8 cellular contexts compared by ENCODE assay signal in genomic region chr13:39039033-39039432, GRCh38. TPM values are rescaled to one million over a fixed set of nuclear protein-coding genes. Genes with fewer than 3 reads are reported as not detected.
DNase-seq lines count a peak whose midpoint lies in the region; ATAC-seq and TF ChIP-seq lines count a peak whose summit lies in the region.

No MANE protein-coding gene starts in this region.

- H3K79me2 ChIP-seq in neural progenitor cell (ENCODE audit: low read depth), result peaks cover 61% of the 10 kb centered on the region

- H3K27ac Mint-ChIP-seq in CD8-positive, alpha-beta T cell, result peak overlapping the region; percentile 99
- H3K27ac Mint-ChIP-seq in neural progenitor cell, result no peak overlapping the region

- H3K4me1 Mint-ChIP-seq in CD8-positive, alpha-beta T cell (ENCODE audit: low read depth), result peaks cover 54% of the 10 kb centered on the region
- H3K4me1 Mint-ChIP-seq in neural progenitor cell, result peaks cover 37% of the 10 kb centered on the region

- H3K9me3 Mint-ChIP-seq in CD8-positive, alpha-beta T cell, result no peaks in the 10 kb centered on the region
- no peaks in the 10 kb centered on the region for H3K9me3 Mint-ChIP-seq in neural progenitor cell

- H3K4me3 Mint-ChIP-seq in CD8-positive, alpha-beta T cell, result peak overlapping the region; percentile 94
- H3K4me3 Mint-ChIP-seq in neural progenitor cell, result peak overlapping the region; percentile 93

- H3K9ac ChIP-seq in neural progenitor cell, result no peak overlapping the region

- peak overlapping the region; percentile 93 for H3K4me3 ChIP-seq in CD8-positive, alpha-beta T cell (ENCODE audit: low read depth, low read length)
- H3K4me3 ChIP-seq in NB4 (ENCODE audit: low read depth, low read length), result peak overlapping the region; percentile 97
- peak overlapping the region; percentile 89 for H3K4me3 ChIP-seq in coronary artery
- H3K4me3 ChIP-seq in neural progenitor cell, result peak overlapping the region; percentile 94

- no peaks in the 10 kb centered on the region for H3K36me3 ChIP-seq in CD8-positive, alpha-beta T cell (ENCODE audit: insufficient read depth, low read length)
- peaks cover 3% of the 10 kb centered on the region for H3K36me3 ChIP-seq in neural progenitor cell

- H2AFZ ChIP-seq in neural progenitor cell (replicated peaks), result no peak overlapping the region

- no peak overlapping the region for H3K27ac ChIP-seq in CD8-positive, alpha-beta T cell (ENCODE audit: low read depth, low read length)
- H3K27ac ChIP-seq in coronary artery (peak overlapping the region in 1 of 2 donors; percentile 78), neural progenitor cell (no peak overlapping the region)

- H4K20me1 ChIP-seq in neural progenitor cell (ENCODE audit: low read depth), result peaks cover 33% of the 10 kb centered on the region

- peaks cover 27% of the 10 kb centered on the region for H3K4me1 ChIP-seq in CD8-positive, alpha-beta T cell (ENCODE audit: insufficient read depth, low read length)
- H3K4me1 ChIP-seq in neural progenitor cell, result peaks cover 30% of the 10 kb centered on the region

- no peak for ATAC-seq in CD8-positive, alpha-beta T cell
- ATAC-seq in HG03469 (IDR thresholded peaks at IDR 0.05; ENCODE audit: unreplicated experiment), result no peak
- ATAC-seq in GM21360 (IDR thresholded peaks at IDR 0.05; ENCODE audit: unreplicated experiment), result no peak
- no peak for ATAC-seq in sciatic nerve

- no peaks in the 10 kb centered on the region for H3K27me3 Mint-ChIP-seq in CD8-positive, alpha-beta T cell (ENCODE audit: low read depth)
- peaks cover 5% of the 10 kb centered on the region for H3K27me3 Mint-ChIP-seq in neural progenitor cell (ENCODE audit: insufficient read depth, low read depth)

- no peak for TF ChIP-seq POLR2A in NB4 (IDR thresholded peaks at IDR 0.05; ENCODE audit: extremely low read depth, insufficient read length)

- no peaks in the 10 kb centered on the region for H3K9me3 ChIP-seq in CD8-positive, alpha-beta T cell (ENCODE audit: low read length)
- H3K9me3 ChIP-seq in neural progenitor cell (ENCODE audit: low read depth), result no peaks in the 10 kb centered on the region

- DNase-seq in CD8-positive, alpha-beta T cell, result no peak
- DNase-seq in NB4 (ENCODE audit: low read depth) (peak; percentile 64), coronary artery (ENCODE audit: low spot score) (no peak), neural progenitor cell (ENCODE audit: low spot score) (no peak), T-helper 9 cell (no peak), sciatic nerve (ENCODE audit: low spot score) (no peak)

- H3K4me2 ChIP-seq in neural progenitor cell, result peak overlapping the region; percentile 97

- intact Hi-C loops in CD8-positive, alpha-beta T cell (cut with DNase I, micrococcal nuclease), result loop anchor here (2.0 to 10.0 kb wide), 8 partner anchors 618 to 1982 kb away; partner anchors contain the start of genes SUPT20H (in 2 of the 2), COG6 (in 1 of the 2), FOXO1 (in 1 of the 2) and MRPS31 (in 1 of the 2)
- intact Hi-C loops in sciatic nerve (cut with DNase I), result no loop called here

- CTCF ChIA-PET in CD8-positive, alpha-beta T cell (lab: Charles Lee), result no interaction called here

- POLR2A ChIA-PET in CD8-positive, alpha-beta T cell (lab: Charles Lee), result interaction anchor here (2.8 to 2.9 kb wide), 2 partner anchors 9 to 12 kb away, joined by 11 to 15 read pairs; no protein-coding TSS in a partner anchor

- H3F3A ChIP-seq in neural progenitor cell (ENCODE audit: low read depth), result no peaks in the 10 kb centered on the region

- H3K36me3 Mint-ChIP-seq in CD8-positive, alpha-beta T cell, result peaks cover 32% of the 10 kb centered on the region
- peaks cover 2% of the 10 kb centered on the region for H3K36me3 Mint-ChIP-seq in neural progenitor cell

- TF ChIP-seq CTCF in CD8-positive, alpha-beta T cell (IDR thresholded peaks at IDR 0.05), result no peak
- TF ChIP-seq CTCF in NB4 (IDR thresholded peaks at IDR 0.05; ENCODE audit: low read depth, low read length) (no peak), coronary artery (IDR thresholded peaks at IDR 0.05) (no peak), neural progenitor cell (IDR thresholded peaks at IDR 0.05) (no peak)

- no peaks in the 10 kb centered on the region for H3K27me3 ChIP-seq in CD8-positive, alpha-beta T cell (ENCODE audit: insufficient read depth, low read length)
- no peaks in the 10 kb centered on the region for H3K27me3 ChIP-seq in neural progenitor cell

RNA-seq across cellular contexts. Expression of gene NHLRC3, which starts 0.8 kb away (rescaled TPM):
- total RNA-seq in CD8-positive, alpha-beta T cell, result 1 to 10 TPM; 8.2 to 9.3 TPM
- total RNA-seq in neural progenitor cell (ENCODE audit: low replicate concordance), result 29.0 and 42.5 TPM in 2 replicates
- total RNA-seq in sciatic nerve, result 26.0 TPM

RNA-seq across cellular contexts. Expression of gene PROSER1, which starts 1.1 kb away (rescaled TPM):
- 10 to 100 TPM; 51.8 to 52.4 TPM for total RNA-seq in CD8-positive, alpha-beta T cell
- total RNA-seq in neural progenitor cell (ENCODE audit: low replicate concordance), result 44.4 and 72.0 TPM in 2 replicates
- 19.3 TPM for total RNA-seq in sciatic nerve

RNA-seq across cellular contexts. Expression of gene STOML3, which starts 48.4 kb away (rescaled TPM):
- total RNA-seq in CD8-positive, alpha-beta T cell, result not detected
- total RNA-seq in neural progenitor cell (ENCODE audit: low replicate concordance) (0.21 and 0.28 TPM in 2 replicates), sciatic nerve (not detected)
